8 cellular contexts compared by ENCODE assay signal in genomic region chr12:125983094-125983783, GRCh38.
A peak's percentile ranks its signal among the peaks of the same experiment; 100 is the strongest.
DNase-seq lines count a peak whose midpoint lies in the region; ATAC-seq and TF ChIP-seq lines count a peak whose summit lies in the region.

No MANE protein-coding gene starts in this region.

- TF ChIP-seq POLR2A in uterus (IDR thresholded peaks at IDR 0.05) = no peak

- H3K36me3 ChIP-seq in ectodermal cell (ENCODE audit: control insufficient read depth, insufficient read depth, low read length) = no peaks in the 10 kb centered on the region
- H3K36me3 ChIP-seq in uterus = no peaks in the 10 kb centered on the region

- intact Hi-C loops in Right ventricle myocardium inferior (cut with DNase I) (no loop called here), cardiac septum (cut with DNase I) (no loop called here), uterus (cut with DNase I; ENCODE audit: low total_unique reads) (no loop called here)

- peak overlapping the region; percentile 85 for H3K27ac ChIP-seq in ectodermal cell (ENCODE audit: insufficient read depth, low read depth, low read length, poor library complexity, severe bottlenecking)
- no peak overlapping the region for H3K27ac ChIP-seq in uterus

- no peak for TF ChIP-seq CTCF in uterus (IDR thresholded peaks at IDR 0.05)

- H3K27me3 ChIP-seq in ectodermal cell (ENCODE audit: control insufficient read depth, insufficient read depth, low read length, poor library complexity, severe bottlenecking) (no peaks in the 10 kb centered on the region), uterus (no peaks in the 10 kb centered on the region)

- H3K4me3 ChIP-seq in ectodermal cell (ENCODE audit: insufficient read depth, low read depth, low read length) (peak overlapping the region; percentile 52), uterus (peak overlapping the region; percentile 14 to 18)

- no peak for DNase-seq in Right ventricle myocardium inferior (ENCODE audit: missing footprints)
- no peak for DNase-seq in cardiac septum (ENCODE audit: low spot score)
- DNase-seq in mucosa of gallbladder (ENCODE audit: low spot score) = peak; percentile 83
- peak; percentile 16 to 35 for DNase-seq in uterus
- DNase-seq in NOMO-1 treated with DMSO at 0.1 percent for 48 hours (lab: John Stamatoyannopoulos, UW; ENCODE audit: unreplicated experiment) = no peak
- no peak for DNase-seq in NK-92 (lab: John Stamatoyannopoulos, UW; ENCODE audit: unreplicated experiment)
- DNase-seq in DMS53 (lab: John Stamatoyannopoulos, UW) = no peak

- H3K9me3 ChIP-seq in ectodermal cell (ENCODE audit: control insufficient read depth, low read length) (no peaks in the 10 kb centered on the region), uterus (no peaks in the 10 kb centered on the region)

- H3K4me1 ChIP-seq in ectodermal cell (ENCODE audit: control insufficient read depth, insufficient read depth, low read length) (peaks cover 5% of the 10 kb centered on the region), uterus (no peaks in the 10 kb centered on the region)

- WGBS in ectodermal cell, 2 experiments = 26 to 28% methylated on average over 24 of the region's 24 CpGs

- peak; percentile 60 for ATAC-seq in Right ventricle myocardium inferior

Comparison
In these comparisons a context has a peak if more than half of its experiments do, and no peak if none do; other contexts are left out.
1. DNase-seq: peak in mucosa of gallbladder (single experiment) and uterus (2 of 2); none in Right ventricle myocardium inferior (single experiment), cardiac septum (single experiment), NOMO-1 treated with DMSO at 0.1 percent for 48 hours (single experiment), NK-92 (single experiment) and DMS53 (single experiment).